Comparison of ENCODE assay signal across 16 cellular contexts in genomic region chr19:38543286-38543806, GRCh38.
DNase-seq lines count a peak whose midpoint lies in the region; ATAC-seq and TF ChIP-seq lines count a peak whose summit lies in the region.
"Had no signal": no experiment of that assay in that cellular context is flagged by ENCODE, and none has a peak within 500 bp of the region (broad histone marks: within the 10 kb centered on the region; RNA-seq: fewer than 3 reads in every experiment).

No MANE protein-coding gene starts in this region.

- H3K9me3 ChIP-seq in heart right ventricle (no peaks in the 10 kb centered on the region), OCI-LY3 (ENCODE audit: insufficient read depth, low read length) (no peaks in the 10 kb centered on the region), SJCRH30 (replicated peaks) (no peaks in the 10 kb centered on the region)
- H3K9me3 ChIP-seq: left lung, upper lobe of left lung had no signal

- H3K27me3 ChIP-seq in heart right ventricle (no peaks in the 10 kb centered on the region), OCI-LY3 (ENCODE audit: low read depth, low read length) (peaks cover 6% of the 10 kb centered on the region; the same call in 1 of the 2 replicates), SJCRH30 (no peaks in the 10 kb centered on the region)
- H3K27me3 ChIP-seq: left lung, neural progenitor cell, upper lobe of left lung had no signal

- H3K36me3 ChIP-seq in heart right ventricle = no peaks in the 10 kb centered on the region
- H3K36me3 ChIP-seq in OCI-LY3 (replicated peaks; ENCODE audit: low read depth, low read length) = no peaks in the 10 kb centered on the region
- H3K36me3 ChIP-seq in SJCRH30 = peaks cover 33% of the 10 kb centered on the region
- H3K36me3 ChIP-seq: left lung, neural progenitor cell, upper lobe of left lung had no signal

- DNase-seq in heart right ventricle (no peak), cardiac septum (ENCODE audit: low spot score) (no peak), epithelial cell of proximal tubule (ENCODE audit: low read depth) (no peak), retina (no peak), SJCRH30 (no peak)
- DNase-seq: activated naive CD4-positive, alpha-beta T cell treated with Interleukin-2 at 50 U/mL for 16 hours; activated T-cell treated with anti-CD3 and anti-CD28 coated beads for 4 hours; NCI-H1417 treated with DMSO at 0.1 percent for 48 hours; NCI-H2171 had no signal

- 71 to 74% methylated on average over 19 of the region's 19 CpGs for WGBS in heart right ventricle, 2 donors

- intact Hi-C loops in heart right ventricle (cut with DNase I) = loop anchor here in 8 of 10 donors (5.0 to 10.0 kb wide), 8 partner anchors 89 to 411 kb away; partner anchors contain the start of genes MRPS12 (in 3 of the 8) and SARS2 (in 3 of the 8)
- intact Hi-C loops in cardiac septum (cut with DNase I) = loop anchor here (5.0 kb wide), 1 partner anchor 94 kb away; no protein-coding TSS in a partner anchor

- H3K27ac ChIP-seq in heart right ventricle (no peak overlapping the region), OCI-LY3 (ENCODE audit: low read length) (no peak overlapping the region), temporal lobe (ENCODE audit: low read depth, low read length) (peak overlapping the region; percentile 13), SJCRH30 (no peak overlapping the region)
- H3K27ac ChIP-seq: left lung, neural progenitor cell had no signal

- H3K4me1 ChIP-seq in heart right ventricle (peaks cover 0 to 13% (median 6%) of the 10 kb centered on the region in 9 donors), OCI-LY3 (ENCODE audit: low read length) (peaks cover 39% of the 10 kb centered on the region), SJCRH30 (no peaks in the 10 kb centered on the region)
- H3K4me1 ChIP-seq: neural progenitor cell had no signal

- peak overlapping the region; percentile 86; the same call in 1 of the 2 replicates for H3K4me2 ChIP-seq in OCI-LY3 (ENCODE audit: low read length)
- H3K4me2 ChIP-seq: neural progenitor cell had no signal

- no peak overlapping the region for H3K9ac ChIP-seq in OCI-LY3 (ENCODE audit: low read length)
- H3K9ac ChIP-seq: neural progenitor cell had no signal

- ATAC-seq in heart right ventricle (peak in 5 of 8 donors; percentile 6 to 27 (median 20)), HG02885 (IDR thresholded peaks at IDR 0.05; ENCODE audit: poor library complexity, unreplicated experiment) (no peak)

- no peak overlapping the region for H3K4me3 ChIP-seq in heart right ventricle
- H3K4me3 ChIP-seq in OCI-LY3 (ENCODE audit: low read length) = peak overlapping the region; percentile 74
- peak overlapping the region; percentile 37 for H3K4me3 ChIP-seq in epithelial cell of proximal tubule (ENCODE audit: low read depth, low read length)
- no peak overlapping the region for H3K4me3 ChIP-seq in SJCRH30
- H3K4me3 ChIP-seq: left lung, mucosa of descending colon, neural progenitor cell had no signal

- no peak overlapping the region for H2AFZ ChIP-seq in OCI-LY3 (ENCODE audit: low read depth, low read length)
- H2AFZ ChIP-seq: neural progenitor cell had no signal

- TF ChIP-seq CTCF in heart right ventricle (IDR thresholded peaks at IDR 0.05) (no peak), OCI-LY3 (IDR thresholded peaks at IDR 0.05; ENCODE audit: low read depth, low read length) (no peak), epithelial cell of proximal tubule (conservative IDR thresholded peaks at IDR 0.05; ENCODE audit: low read depth, low read length) (no peak)

- H3K79me2 ChIP-seq in OCI-LY3 (ENCODE audit: low read length) = no peaks in the 10 kb centered on the region

- no peaks in the 10 kb centered on the region for H4K20me1 ChIP-seq in OCI-LY3 (ENCODE audit: insufficient read depth, low read length)

Comparison
In these comparisons a context has a peak if more than half of its experiments do, and no peak if none do; other contexts are left out.
1. H3K4me3 ChIP-seq: peak in OCI-LY3 (single experiment) and epithelial cell of proximal tubule (single experiment); none in heart right ventricle (0 of 10) and SJCRH30 (single experiment).